In the genomic region with DNA sequence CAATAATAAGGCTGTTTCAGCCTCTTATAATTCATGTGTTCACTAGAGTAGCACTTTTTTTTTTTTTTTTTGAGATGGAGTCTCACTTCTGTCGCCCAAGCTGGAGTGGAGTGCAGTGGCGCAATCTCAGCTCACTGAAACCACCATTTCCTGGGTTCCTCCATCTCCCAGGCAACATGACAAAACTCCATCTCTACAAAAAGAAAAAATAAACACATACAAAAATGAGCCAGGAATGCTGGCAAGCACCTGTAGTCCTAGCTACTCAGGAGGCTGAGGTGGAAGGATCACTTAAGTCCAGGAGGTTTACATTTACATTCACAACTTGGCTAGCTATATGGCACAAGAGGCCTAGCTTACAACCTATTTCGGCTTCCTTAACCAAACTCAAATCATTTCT, we compare ENCODE assay signal across 11 cellular contexts. TPM values are rescaled to one million over a fixed set of nuclear protein-coding genes. Genes with fewer than 3 reads are reported as not detected.
A peak's percentile ranks its signal among the peaks of the same experiment; 100 is the strongest.
DNase-seq lines count a peak whose midpoint lies in the region; ATAC-seq and TF ChIP-seq lines count a peak whose summit lies in the region.
"Had no signal": no experiment of that assay in that cellular context is flagged by ENCODE, and none has a peak within 500 bp of the region (broad histone marks: within the 10 kb centered on the region; RNA-seq: fewer than 3 reads in every experiment).

No MANE protein-coding gene starts in this region.

- peak overlapping the region in 7 of 8 donors; percentile 29 to 69 (median 46) for H3K4me3 Mint-ChIP-seq in CD4-positive, alpha-beta memory T cell
- no peak overlapping the region for H3K4me3 Mint-ChIP-seq in activated CD4-positive, alpha-beta memory T cell treated with anti-CD3 and anti-CD28 coated beads, Interleukin-2, amount 10 ng/mL, durations not matched to agents 7 days and 5 days
- no peak overlapping the region for H3K4me3 Mint-ChIP-seq in H9
- H3K4me3 Mint-ChIP-seq: WTC11 had no signal

- DNase-seq in Ammon's horn (ENCODE audit: low spot score) (peak; percentile 69), lung (ENCODE audit: low spot score) (peak; percentile 71), H9 (no peak), NCI-H446 treated with DMSO at 0.1 percent for 48 hours (lab: John Stamatoyannopoulos, UW) (no peak), NOMO-1 treated with dmso at 0.1 percent for 144 hours (lab: John Stamatoyannopoulos, UW; ENCODE audit: unreplicated experiment) (no peak)
- DNase-seq in CD4-positive, alpha-beta memory T cell, result peak in 4 of 5 donors; percentile 36 to 43 (median 40)
- DNase-seq in activated CD4-positive, alpha-beta memory T cell treated with anti-CD3 and anti-CD28 coated beads, Interleukin-2, amount 10 ng/mL, durations not matched to agents 7 days and 5 days, result no peak
- DNase-seq: NCI-H1694; NCI-H526 treated with DMSO at 0.1 percent for 48 hours; stimulated activated CD4-positive, alpha-beta T cell treated with anti-CD3 and anti-CD28 coated beads, Interleukin-4, amount 100 ng/mL, for 4 hours had no signal

- CTCF ChIA-PET in CD4-positive, alpha-beta memory T cell (lab: Charles Lee; ENCODE audit: partially characterized antibody), result interaction anchor here (0.9 to 9.4 kb wide), 4 partner anchors 80 to 163 kb away, joined by 3 to 147 read pairs (median 3); partner anchors contain the start of gene TCTA
- CTCF ChIA-PET in activated CD4-positive, alpha-beta memory T cell treated with anti-CD3 and anti-CD28 coated beads, Interleukin-2, amount 10 ng/mL, durations not matched to agents 7 days and 5 days (lab: Charles Lee), result interaction anchor here (0.7 to 1.8 kb wide), 8 partner anchors 10 to 207 kb away, joined by 3 to 9 read pairs (median 4); partner anchors contain the start of genes GPX1, RHOA and TCTA

- no peak overlapping the region for H3T11ph ChIP-seq in H9 (ENCODE audit: low read length)

- no peak overlapping the region for H3K4ac ChIP-seq in H9 (ENCODE audit: low read depth, low read length)

- POLR2A ChIA-PET in CD4-positive, alpha-beta memory T cell (lab: Charles Lee; ENCODE audit: partially characterized antibody), result interaction anchor here (1.1 to 1.4 kb wide), 3 partner anchors 9 to 80 kb away, joined by 4 read pairs; partner anchors contain the start of genes RHOA and TCTA
- POLR2A ChIA-PET in activated CD4-positive, alpha-beta memory T cell treated with anti-CD3 and anti-CD28 coated beads, Interleukin-2, amount 10 ng/mL, durations not matched to agents 7 days and 5 days (lab: Charles Lee), result interaction anchor here (0.9 to 1.4 kb wide), 2 partner anchors 84 to 96 kb away, joined by 3 read pairs; partner anchors contain the start of gene NICN1

- H3K36me3 ChIP-seq in CD4-positive, alpha-beta memory T cell (ENCODE audit: insufficient read depth, low read length), result peaks cover 31% of the 10 kb centered on the region
- peaks cover 20 to 23% of the 10 kb centered on the region in 2 donors for H3K36me3 ChIP-seq in lung (ENCODE audit: control insufficient read depth in 2 of 2, insufficient read depth in 2 of 2, low read length in 2 of 2)

- H3K4me1 ChIP-seq in CD4-positive, alpha-beta memory T cell (ENCODE audit: insufficient read depth, low read length), result peaks cover 29% of the 10 kb centered on the region
- H3K4me1 ChIP-seq in lung (ENCODE audit: control insufficient read depth in 2 of 2, insufficient read depth in 2 of 2, low read length in 2 of 2), result no peaks in the 10 kb centered on the region
- H3K4me1 ChIP-seq in H9 (ENCODE audit: insufficient read depth, low read length), result no peaks in the 10 kb centered on the region

- H4K5ac ChIP-seq in H9 (ENCODE audit: insufficient read length, low read depth, low read length), result no peak overlapping the region

- no peaks in the 10 kb centered on the region for H3K23me2 ChIP-seq in H9 (ENCODE audit: insufficient read length, low read depth, low read length, poor library complexity, severe bottlenecking)

- H3K18ac ChIP-seq in H9 (ENCODE audit: insufficient read length, low read depth, low read length), result no peak overlapping the region

- TF ChIP-seq CTCF in lung (IDR thresholded peaks at IDR 0.05; ENCODE audit: control extremely low read depth, extremely low read depth) (no peak), H9 (conservative IDR thresholded peaks at IDR 0.05) (no peak)

- H3K9ac ChIP-seq in H9 (ENCODE audit: extremely low read depth, insufficient read length, low read length), result no peak overlapping the region

- no peaks in the 10 kb centered on the region for H3K27me3 ChIP-seq in CD4-positive, alpha-beta memory T cell (ENCODE audit: insufficient read depth, low read length)
- H3K27me3 ChIP-seq in lung (ENCODE audit: control insufficient read depth, insufficient read depth), result no peaks in the 10 kb centered on the region
- no peaks in the 10 kb centered on the region for H3K27me3 ChIP-seq in H9 (ENCODE audit: insufficient read depth, low read length)

- H3K79me2 ChIP-seq in H9 (ENCODE audit: insufficient read depth, low read length), result no peaks in the 10 kb centered on the region

- H3K9me3 Mint-ChIP-seq in CD4-positive, alpha-beta memory T cell, result peaks cover 0 to 2% (median 0%) of the 10 kb centered on the region in 8 donors
- no peaks in the 10 kb centered on the region for H3K9me3 Mint-ChIP-seq in activated CD4-positive, alpha-beta memory T cell treated with anti-CD3 and anti-CD28 coated beads, Interleukin-2, amount 10 ng/mL, durations not matched to agents 7 days and 5 days
- H3K9me3 Mint-ChIP-seq in H9, result no peaks in the 10 kb centered on the region; a peak in 1 of 5 replicates
- H3K9me3 Mint-ChIP-seq: WTC11 had no signal

- H3K56ac ChIP-seq in H9 (ENCODE audit: insufficient read length, low read depth, low read length), result no peak overlapping the region

- H3K36me3 Mint-ChIP-seq in CD4-positive, alpha-beta memory T cell, result peaks cover 25 to 59% of the 10 kb centered on the region in 2 donors
- H3K36me3 Mint-ChIP-seq in activated CD4-positive, alpha-beta memory T cell treated with anti-CD3 and anti-CD28 coated beads, Interleukin-2, amount 10 ng/mL, durations not matched to agents 7 days and 5 days (ENCODE audit: low read depth), result peaks cover 58% of the 10 kb centered on the region
- H3K36me3 Mint-ChIP-seq in H9 (ENCODE audit: insufficient read depth in 1 of 3, low read depth in 3 of 3), result peaks cover 24 to 65% (median 46%) of the 10 kb centered on the region in 3 experiments; a peak in 6 of 7 replicates

- no peak overlapping the region for H2BK15ac ChIP-seq in H9 (ENCODE audit: low read depth, low read length)

- H3K27ac ChIP-seq in CD4-positive, alpha-beta memory T cell (ENCODE audit: low read depth, low read length), result peak overlapping the region; percentile 25
- H3K27ac ChIP-seq in lung (ENCODE audit: low read depth in 1 of 2, low read length in 1 of 2) (peak overlapping the region in 1 of 2 donors; percentile 18), H9 (ENCODE audit: insufficient read length, low read depth, low read length) (no peak overlapping the region)

- H4K91ac ChIP-seq in H9 (ENCODE audit: insufficient read length, low read depth, low read length), result no peak overlapping the region

- H2BK120ac ChIP-seq in H9 (ENCODE audit: low read depth, low read length, poor library complexity, severe bottlenecking), result no peak overlapping the region

- no peak overlapping the region for H2AK5ac ChIP-seq in H9 (ENCODE audit: insufficient read length, low read length)

- intact Hi-C loops in CD4-positive, alpha-beta memory T cell (cut with micrococcal nuclease), result no loop called here

- no peak overlapping the region for H2AFZ ChIP-seq in H9 (ENCODE audit: low read length)

- H3K27ac Mint-ChIP-seq in CD4-positive, alpha-beta memory T cell, result peak overlapping the region; percentile 88 to 96 (median 94)
- peak overlapping the region; percentile 72 for H3K27ac Mint-ChIP-seq in activated CD4-positive, alpha-beta memory T cell treated with anti-CD3 and anti-CD28 coated beads, Interleukin-2, amount 10 ng/mL, durations not matched to agents 7 days and 5 days
- no peak overlapping the region; a peak in 1 of 7 replicates for H3K27ac Mint-ChIP-seq in H9
- H3K27ac Mint-ChIP-seq: WTC11 had no signal

- no peak overlapping the region for H3K4me2 ChIP-seq in H9 (ENCODE audit: insufficient read depth, insufficient read length, low read length)

- H3K27me3 Mint-ChIP-seq in CD4-positive, alpha-beta memory T cell, result no peaks in the 10 kb centered on the region
- no peaks in the 10 kb centered on the region for H3K27me3 Mint-ChIP-seq in activated CD4-positive, alpha-beta memory T cell treated with anti-CD3 and anti-CD28 coated beads, Interleukin-2, amount 10 ng/mL, durations not matched to agents 7 days and 5 days
- H3K27me3 Mint-ChIP-seq in H9 (ENCODE audit: low read depth), result no peaks in the 10 kb centered on the region

- peaks cover 18 to 37% (median 27%) of the 10 kb centered on the region in 4 donors for H3K4me1 Mint-ChIP-seq in CD4-positive, alpha-beta memory T cell
- H3K4me1 Mint-ChIP-seq in activated CD4-positive, alpha-beta memory T cell treated with anti-CD3 and anti-CD28 coated beads, Interleukin-2, amount 10 ng/mL, durations not matched to agents 7 days and 5 days, result peaks cover 29% of the 10 kb centered on the region
- no peaks in the 10 kb centered on the region for H3K4me1 Mint-ChIP-seq in H9
- H3K4me1 Mint-ChIP-seq: WTC11 had no signal

- H2BK20ac ChIP-seq in H9 (ENCODE audit: low read depth, low read length, poor library complexity, severe bottlenecking), result no peak overlapping the region

- H3K79me1 ChIP-seq in H9 (ENCODE audit: insufficient read depth, low read depth, low read length, poor library complexity, severe bottlenecking), result no peaks in the 10 kb centered on the region

- no peak overlapping the region for H4K8ac ChIP-seq in H9 (replicated peaks; ENCODE audit: insufficient read length, low read depth, low read length)

- H3K9me3 ChIP-seq in CD4-positive, alpha-beta memory T cell (ENCODE audit: control insufficient read depth in 1 of 2, low read length in 2 of 2), result no peaks in the 10 kb centered on the region
- H3K9me3 ChIP-seq in lung (ENCODE audit: control insufficient read depth in 2 of 2, insufficient read depth in 1 of 2, low read length in 1 of 2) (no peaks in the 10 kb centered on the region), H9 (ENCODE audit: control insufficient read depth, low read depth, low read length) (no peaks in the 10 kb centered on the region)

- H4K20me1 ChIP-seq in H9 (ENCODE audit: control insufficient read depth, insufficient read depth, insufficient read length), result no peaks in the 10 kb centered on the region

- no peak overlapping the region for H3K4me3 ChIP-seq in CD4-positive, alpha-beta memory T cell (ENCODE audit: low read length in 2 of 2)
- no peak overlapping the region for H3K4me3 ChIP-seq in lung

- H3K23ac ChIP-seq in H9 (ENCODE audit: insufficient read length, low read depth, low read length), result no peak overlapping the region

- ATAC-seq in lung (ENCODE audit: insufficient read depth, low FRiP score), result peak; percentile 68
- ATAC-seq: WTC11 had no signal

- H3K14ac ChIP-seq in H9 (ENCODE audit: insufficient read depth, low read length), result no peak overlapping the region

- 27 to 49% methylated on average over 3 of the region's 3 CpGs for WGBS in lung, 2 donors
- WGBS in H9 (ENCODE audit: extremely low coverage, insufficient read length, low lambda C conversion rate), result no CpG with 5 or more reads among the region's 3 CpGs

- no peak overlapping the region for H2BK5ac ChIP-seq in H9 (ENCODE audit: insufficient read length, low read length)

- no peak overlapping the region for H2BK12ac ChIP-seq in H9 (ENCODE audit: insufficient read length, low read depth, low read length)

RNA-seq across cellular contexts. Expression of gene USP4, which starts 6.8 kb away (rescaled TPM):
- 100 to 1,000 TPM; 111 to 114 TPM for total RNA-seq in CD4-positive, alpha-beta memory T cell
- polyA plus RNA-seq in CD4-positive, alpha-beta memory T cell, result 10 to 100 TPM; 73.2 to 75.4 TPM
- total RNA-seq in activated CD4-positive, alpha-beta memory T cell treated with anti-CD3 and anti-CD28 coated beads, Interleukin-2, amount 10 ng/mL, durations not matched to agents 7 days and 5 days, result 10 to 100 TPM; 77.8 to 85.0 TPM
- total RNA-seq in lung, result 10 to 100 TPM; 67.1 to 72.4 TPM
- 10 to 100 TPM; 39.4 to 42.2 TPM for polyA plus RNA-seq in lung
- 33.5 and 36.1 TPM in 2 replicates for total RNA-seq in H9 (2021)

RNA-seq across cellular contexts. Expression of gene GPX1, which starts 25.1 kb away (rescaled TPM):
- total RNA-seq in CD4-positive, alpha-beta memory T cell, result 10 to 100 TPM; 75.7 to 77.7 TPM
- polyA plus RNA-seq in CD4-positive, alpha-beta memory T cell, result 100 to 1,000 TPM; 124 to 177 TPM
- 10 to 100 TPM; 71.5 to 76.8 TPM for total RNA-seq in activated CD4-positive, alpha-beta memory T cell treated with anti-CD3 and anti-CD28 coated beads, Interleukin-2, amount 10 ng/mL, durations not matched to agents 7 days and 5 days
- total RNA-seq in lung (100 to 1,000 TPM; 106 to 464 TPM), H9 (2021) (253 and 265 TPM in 2 replicates)
- 100 to 1,000 TPM; 567 to 879 TPM for polyA plus RNA-seq in lung

RNA-seq across cellular contexts. Expression of gene C3orf62, which starts 56.1 kb away (rescaled TPM):
- 1 to 10 TPM; 9.8 to 9.9 TPM for total RNA-seq in CD4-positive, alpha-beta memory T cell
- 1 to 10 TPM in 1 of 2 donors, under 1 TPM in 1; 0.76 to 2.3 TPM for polyA plus RNA-seq in CD4-positive, alpha-beta memory T cell
- 1 to 10 TPM; 6.9 to 7.1 TPM for total RNA-seq in activated CD4-positive, alpha-beta memory T cell treated with anti-CD3 and anti-CD28 coated beads, Interleukin-2, amount 10 ng/mL, durations not matched to agents 7 days and 5 days
- 1 to 10 TPM; 5.2 to 8.2 TPM for total RNA-seq in lung
- polyA plus RNA-seq in lung, result 1 to 10 TPM; 6.0 to 8.1 TPM
- total RNA-seq in H9 (2021), result 4.5 and 4.6 TPM in 2 replicates

Comparison
In these comparisons a context has a peak if more than half of its experiments do, and no peak if none do; other contexts are left out.
1. DNase-seq: peak in Ammon's horn (single experiment), CD4-positive, alpha-beta memory T cell (4 of 5) and lung (single experiment); none in activated CD4-positive, alpha-beta memory T cell treated with anti-CD3 and anti-CD28 coated beads, Interleukin-2, amount 10 ng/mL, durations not matched to agents 7 days and 5 days (single experiment), H9 (single experiment), NCI-H446 treated with DMSO at 0.1 percent for 48 hours (single experiment) and NOMO-1 treated with dmso at 0.1 percent for 144 hours (single experiment).
2. H3K27ac Mint-ChIP-seq: peak in CD4-positive, alpha-beta memory T cell (7 of 7) and activated CD4-positive, alpha-beta memory T cell treated with anti-CD3 and anti-CD28 coated beads, Interleukin-2, amount 10 ng/mL, durations not matched to agents 7 days and 5 days (single experiment); none in H9 (0 of 3).
3. H3K4me3 Mint-ChIP-seq: peak in CD4-positive, alpha-beta memory T cell (7 of 8); none in activated CD4-positive, alpha-beta memory T cell treated with anti-CD3 and anti-CD28 coated beads, Interleukin-2, amount 10 ng/mL, durations not matched to agents 7 days and 5 days (single experiment) and H9 (0 of 2).